In genomic region chr9:135792268-135793128, GRCh38 we compare ENCODE assay signal across 21 cellular contexts.
DNase-seq lines count a peak whose midpoint lies in the region; ATAC-seq, FAIRE-seq and TF ChIP-seq lines count a peak whose summit lies in the region.
"Had no signal": no experiment of that assay in that cellular context is flagged by ENCODE, and none has a peak within 500 bp of the region (broad histone marks: within the 10 kb centered on the region; RNA-seq: fewer than 3 reads in every experiment).

No MANE protein-coding gene starts in this region.

- CTCF ChIA-PET in K562 (lab: Yijun Ruan, JAX; ENCODE audit: low intra/inter-chr PET ratio): interaction anchor here (1.1 kb wide), 1 partner anchor 189 kb away, joined by 3 read pairs; no protein-coding TSS in a partner anchor
- CTCF ChIA-PET in activated CD4-positive, alpha-beta memory T cell treated with anti-CD3 and anti-CD28 coated beads, Interleukin-2, amount 10 ng/mL, durations not matched to agents 7 days and 5 days (lab: Charles Lee): no interaction called here

- TF ChIP-seq RAD21 in Ishikawa (IDR thresholded peaks at IDR 0.05; ENCODE audit: low read depth) (peak; percentile 48; the same call in 1 of the 2 replicates), K562 (CRISPR knock-in tag; conservative IDR thresholded peaks at IDR 0.05 in 1 of 2, IDR thresholded peaks at IDR 0.05 in 1 of 2) (peak in 1 of 2 experiments; percentile 63; a peak in 2 of 4 replicates)

- no TSS peak for BruUV-seq in K562 (replicated peaks; lab: Mats Ljungman, UMichigan)

- intact Hi-C loops in K562 (cut with micrococcal nuclease) (loop anchor here (5.0 to 10.0 kb wide), 3 partner anchors 88 to 350 kb away; partner anchors contain the start of gene KCNT1), transverse colon (cut with DNase I; ENCODE audit: low total_unique reads) (no loop called here)

- WGBS in K562 (ENCODE audit: insufficient coverage, low coverage, missing lambda C conversion rate): 21% methylated on average over 25 of the region's 31 CpGs
- WGBS in transverse colon (ENCODE audit: low coverage in 1 of 2), 2 donors: 64 to 75% methylated on average over 10 to 31 of the region's 31 CpGs

- no peak overlapping the region for H3K27ac ChIP-seq in BLaER1
- H3K27ac ChIP-seq in K562 (ENCODE audit: extremely low read depth, low read depth, low read length): no peak overlapping the region
- no peak overlapping the region for H3K27ac ChIP-seq in transverse colon
- H3K27ac ChIP-seq: BLaER1 treated with 17β-estradiol and CSF1 and Interleukin-3, amounts not matched to agents 10 nM and 100 nM; PC-9; SK-N-MC had no signal

- FAIRE-seq in K562 (lab: Jason Lieb, UNC): peak; percentile 85
- FAIRE-seq: GM19239 had no signal

- no peaks in the 10 kb centered on the region for H3K27me3 Mint-ChIP-seq in activated CD4-positive, alpha-beta memory T cell treated with anti-CD3 and anti-CD28 coated beads, Interleukin-2, amount 10 ng/mL, durations not matched to agents 7 days and 5 days
- H3K27me3 Mint-ChIP-seq: T-cell had no signal

- H3K79me2 ChIP-seq in K562 (ENCODE audit: control insufficient read depth, insufficient read depth, low read length): no peaks in the 10 kb centered on the region

- POLR2A ChIA-PET in K562 (lab: Yijun Ruan, JAX): interaction anchor here (0.6 kb wide), 1 partner anchor 37 kb away, joined by 4 read pairs; no protein-coding TSS in a partner anchor
- POLR2A ChIA-PET in activated CD4-positive, alpha-beta memory T cell treated with anti-CD3 and anti-CD28 coated beads, Interleukin-2, amount 10 ng/mL, durations not matched to agents 7 days and 5 days (lab: Charles Lee): no interaction called here

- H3K27me3 ChIP-seq in BLaER1: no peaks in the 10 kb centered on the region
- peaks cover 31 to 73% of the 10 kb centered on the region in 2 experiments for H3K27me3 ChIP-seq in K562 (ENCODE audit: control insufficient read depth in 2 of 2, insufficient read depth in 2 of 2, low read length in 2 of 2)
- no peaks in the 10 kb centered on the region for H3K27me3 ChIP-seq in transverse colon
- H3K27me3 ChIP-seq: BLaER1 treated with 17β-estradiol and CSF1 and Interleukin-3, amounts not matched to agents 10 nM and 100 nM had no signal

- DNase-seq in 8988T (peak; percentile 31), K562 (ENCODE audit: extremely low read depth in 1 of 4, low spot score in 3 of 4) (peak; percentile 65 to 71 (median 67)), transverse colon (no peak), T-helper 2 cell (no peak)
- DNase-seq in activated CD4-positive, alpha-beta memory T cell treated with anti-CD3 and anti-CD28 coated beads, Interleukin-2, amount 10 ng/mL, durations not matched to agents 7 days and 5 days: no peak
- DNase-seq: DMS 273 treated with DMSO at 0.1 percent for 48 hours, EL, H9, IMR-90, NCI-H146, NCI-H2081, NCI-H510A, NCI-H774, PC-9, T-cell had no signal

- no peaks in the 10 kb centered on the region for H3K36me3 Mint-ChIP-seq in activated CD4-positive, alpha-beta memory T cell treated with anti-CD3 and anti-CD28 coated beads, Interleukin-2, amount 10 ng/mL, durations not matched to agents 7 days and 5 days (ENCODE audit: low read depth)
- H3K36me3 Mint-ChIP-seq: T-cell had no signal

- H2AFZ ChIP-seq in K562 (ENCODE audit: low read depth, low read length): peak overlapping the region; percentile 70
- H2AFZ ChIP-seq: PC-9 had no signal

- H3K27ac Mint-ChIP-seq in activated CD4-positive, alpha-beta memory T cell treated with anti-CD3 and anti-CD28 coated beads, Interleukin-2, amount 10 ng/mL, durations not matched to agents 7 days and 5 days: no peak overlapping the region
- H3K27ac Mint-ChIP-seq: T-cell had no signal

- in situ Hi-C loops in K562 (cut with MboI) (loop anchor here (10.0 kb wide), 1 partner anchor 482 kb away; no protein-coding TSS in a partner anchor), transverse colon (cut with MboI; ENCODE audit: low pct_ligation_motif_present in 1 of 4, low pct_unique_long_range_greater_than_20kb in 1 of 4, low sequenced_read_pairs in 3 of 4) (no loop called here)

- 0 out of 2 replicates have a peak overlapping the region, but pooled peaks have one; percentile 9 for H3K4me2 ChIP-seq in BLaER1
- H3K4me2 ChIP-seq in K562 (ENCODE audit: insufficient read depth, low read length): peak overlapping the region; percentile 15; the same call in 1 of the 2 replicates
- H3K4me2 ChIP-seq: PC-9 had no signal

- no peaks in the 10 kb centered on the region for H3K9me3 Mint-ChIP-seq in activated CD4-positive, alpha-beta memory T cell treated with anti-CD3 and anti-CD28 coated beads, Interleukin-2, amount 10 ng/mL, durations not matched to agents 7 days and 5 days
- H3K9me3 Mint-ChIP-seq: H9, T-cell had no signal

- H4K20me1 ChIP-seq in BLaER1: no peaks in the 10 kb centered on the region; the same call in 1 of the 2 replicates
- peaks cover 16% of the 10 kb centered on the region for H4K20me1 ChIP-seq in K562 (replicated peaks; ENCODE audit: control insufficient read depth, insufficient read depth, low read length)

- H3K9me3 ChIP-seq in BLaER1: no peaks in the 10 kb centered on the region
- H3K9me3 ChIP-seq in K562 (replicated peaks; ENCODE audit: control insufficient read depth, insufficient read depth, low read depth, low read length): no peaks in the 10 kb centered on the region
- no peaks in the 10 kb centered on the region for H3K9me3 ChIP-seq in transverse colon
- H3K9me3 ChIP-seq: BLaER1 treated with 17β-estradiol and CSF1 and Interleukin-3, amounts not matched to agents 10 nM and 100 nM had no signal

- no peaks in the 10 kb centered on the region for H3K9me1 ChIP-seq in K562 (ENCODE audit: control insufficient read depth, insufficient read depth, low read length)

- peak; percentile 58 to 74 (median 61) for TF ChIP-seq CTCF in K562 (IDR thresholded peaks at IDR 0.05 in 2 of 3, conservative IDR thresholded peaks at IDR 0.05 in 1 of 3; ENCODE audit: insufficient read depth in 2 of 3, low read depth in 1 of 3, low read length in 3 of 3)
- TF ChIP-seq CTCF in transverse colon (IDR thresholded peaks at IDR 0.05): no peak

- TF ChIP-seq POLR2A in K562 (conservative IDR thresholded peaks at IDR 0.05): no peak
- no peak for TF ChIP-seq POLR2A in transverse colon (IDR thresholded peaks at IDR 0.05)

- TF ChIP-seq EP300 in Ishikawa (IDR thresholded peaks at IDR 0.05; ENCODE audit: borderline replicate concordance): no peak
- no peak for TF ChIP-seq EP300 in K562 (IDR thresholded peaks at IDR 0.05; ENCODE audit: low read length)
- TF ChIP-seq EP300 in transverse colon (IDR thresholded peaks at IDR 0.05; ENCODE audit: low read depth): no peak

- H3K36me3 ChIP-seq in BLaER1: no peaks in the 10 kb centered on the region
- no peaks in the 10 kb centered on the region for H3K36me3 ChIP-seq in K562 (ENCODE audit: control insufficient read depth, insufficient read depth, low read length)
- H3K36me3 ChIP-seq in transverse colon: no peaks in the 10 kb centered on the region
- H3K36me3 ChIP-seq: BLaER1 treated with 17β-estradiol and CSF1 and Interleukin-3, amounts not matched to agents 10 nM and 100 nM had no signal

- ATAC-seq in K562: peak; percentile 73
- ATAC-seq: Right ventricle myocardium inferior, T-cell had no signal

- H3K4me1 ChIP-seq in BLaER1 (peaks cover 25% of the 10 kb centered on the region), K562 (replicated peaks in 1 of 2; ENCODE audit: control insufficient read depth in 2 of 2, insufficient read depth in 2 of 2, low read length in 2 of 2) (peaks cover 3 to 63% of the 10 kb centered on the region in 2 experiments; a peak in 3 of 5 replicates), transverse colon (no peaks in the 10 kb centered on the region)

- H3K9ac ChIP-seq in BLaER1 (no peak overlapping the region), K562 (ENCODE audit: insufficient read depth in 1 of 2, low read depth in 2 of 2, low read length in 2 of 2) (peak overlapping the region in 1 of 2 experiments; percentile 61; a peak in 2 of 4 replicates)
- H3K9ac ChIP-seq: BLaER1 treated with 17β-estradiol and CSF1 and Interleukin-3, amounts not matched to agents 10 nM and 100 nM had no signal

- H3K4me3 Mint-ChIP-seq in activated CD4-positive, alpha-beta memory T cell treated with anti-CD3 and anti-CD28 coated beads, Interleukin-2, amount 10 ng/mL, durations not matched to agents 7 days and 5 days: no peak overlapping the region
- H3K4me3 Mint-ChIP-seq: H9, T-cell had no signal

- H3K4me3 ChIP-seq in BLaER1 (no peak overlapping the region), K562 (no peak overlapping the region), transverse colon (no peak overlapping the region)
- H3K4me3 ChIP-seq: BLaER1 treated with 17β-estradiol and CSF1 and Interleukin-3, amounts not matched to agents 10 nM and 100 nM; PC-9; SK-N-MC had no signal

- H3K4me1 Mint-ChIP-seq in activated CD4-positive, alpha-beta memory T cell treated with anti-CD3 and anti-CD28 coated beads, Interleukin-2, amount 10 ng/mL, durations not matched to agents 7 days and 5 days: no peaks in the 10 kb centered on the region
- H3K4me1 Mint-ChIP-seq: T-cell had no signal

TF ChIP-seq in Ishikawa, 13 proteins besides CTCF, POLR2A, EP300 and RAD21 (continues in another document):
- TF ChIP-seq NFIC (IDR thresholded peaks at IDR 0.05): no peak
- no peak for TF ChIP-seq YY1 (IDR thresholded peaks at IDR 0.05; ENCODE audit: low read depth)
- TF ChIP-seq TEAD4 (IDR thresholded peaks at IDR 0.05): no peak
- no peak for TF ChIP-seq CEBPB (IDR thresholded peaks at IDR 0.05)
- TF ChIP-seq EGR1 (IDR thresholded peaks at IDR 0.05): no peak
- TF ChIP-seq TAF1 (IDR thresholded peaks at IDR 0.05; ENCODE audit: low read depth): no peak
- peak; percentile 46; the same call in 1 of the 2 replicates for TF ChIP-seq MAX (IDR thresholded peaks at IDR 0.05)
- no peak for TF ChIP-seq ZBTB7A (IDR thresholded peaks at IDR 0.05; ENCODE audit: low read depth)
- no peak for TF ChIP-seq TCF12 (IDR thresholded peaks at IDR 0.05; ENCODE audit: low read depth)

TF ChIP-seq in K562, 482 proteins besides CTCF, POLR2A, EP300 and RAD21 (continues in another document):
- TF ChIP-seq SRSF3 (IDR thresholded peaks at IDR 0.05; ENCODE audit: insufficient read depth, low read length) (no peak), ILF3 (IDR thresholded peaks at IDR 0.05; ENCODE audit: borderline replicate concordance) (no peak), SNAPC5 (CRISPR knock-in tag; IDR thresholded peaks at IDR 0.05) (no peak)

Comparison
In these comparisons a context has a peak if more than half of its experiments do, and no peak if none do; other contexts are left out.
1. DNase-seq: peak in 8988T (single experiment) and K562 (4 of 4); none in activated CD4-positive, alpha-beta memory T cell treated with anti-CD3 and anti-CD28 coated beads, Interleukin-2, amount 10 ng/mL, durations not matched to agents 7 days and 5 days (single experiment), transverse colon (single experiment) and T-helper 2 cell (0 of 5).
2. CTCF ChIP-seq: peak in K562 (3 of 3); none in transverse colon (0 of 5).